Comparison of ENCODE assay signal across 9 cellular contexts in genomic region chr3:126356373-126357298, GRCh38. TPM values are rescaled to one million over a fixed set of nuclear protein-coding genes. Genes with fewer than 3 reads are reported as not detected.
DNase-seq lines count a peak whose midpoint lies in the region; ATAC-seq, FAIRE-seq and TF ChIP-seq lines count a peak whose summit lies in the region.
"Had no signal": no experiment of that assay in that cellular context is flagged by ENCODE, and none has a peak within 500 bp of the region (broad histone marks: within the 10 kb centered on the region; RNA-seq: fewer than 3 reads in every experiment).

No MANE protein-coding gene starts in this region.

- FAIRE-seq in endothelial cell of umbilical vein (lab: Jason Lieb, UNC): peak; percentile 46

- peak overlapping the region in 2 of 3 experiments; percentile 42 to 55 for H3K4me3 ChIP-seq in endothelial cell of umbilical vein (replicated peaks in 1 of 3; ENCODE audit: insufficient read depth in 1 of 3, low read depth in 1 of 3, low read length in 3 of 3)

- ATAC-seq in GM18519 (IDR thresholded peaks at IDR 0.05; ENCODE audit: low FRiP score, unreplicated experiment) (no peak), GM19324 (IDR thresholded peaks at IDR 0.05; ENCODE audit: low FRiP score, unreplicated experiment) (no peak)

- CTCF ChIA-PET in RWPE1 (lab: Yijun Ruan, JAX): no interaction called here
- CTCF ChIA-PET in endothelial cell of umbilical vein (lab: Charles Lee): interaction anchor here (0.8 to 1.6 kb wide), 5 partner anchors 32 to 427 kb away, joined by 3 to 4 read pairs (median 4); no protein-coding TSS in a partner anchor

- H4K20me1 ChIP-seq in endothelial cell of umbilical vein (replicated peaks; ENCODE audit: control insufficient read depth, extremely low read depth, insufficient read depth, low read length): no peaks in the 10 kb centered on the region

- H3K9me3 ChIP-seq in endothelial cell of umbilical vein (replicated peaks; ENCODE audit: control insufficient read depth, insufficient read depth, low read length): no peaks in the 10 kb centered on the region

- DNase-seq in NCI-H82 (lab: John Stamatoyannopoulos, UW): peak; percentile 72
- DNase-seq in NCI-H82 treated with DMSO at 0.1 percent for 48 hours (lab: John Stamatoyannopoulos, UW; ENCODE audit: unreplicated experiment): no peak
- DNase-seq in RWPE1 (ENCODE audit: low spot score): no peak
- peak; percentile 5 for DNase-seq in endothelial cell of umbilical vein (ENCODE audit: low read depth, low spot score)
- peak; percentile 11 for DNase-seq in myocyte (ENCODE audit: low read depth)
- no peak for DNase-seq in mesenteric fat pad (ENCODE audit: low spot score)
- DNase-seq: DND-41 had no signal

- H3K27me3 ChIP-seq in endothelial cell of umbilical vein (ENCODE audit: control insufficient read depth in 2 of 2, insufficient read depth in 2 of 2, low read length in 2 of 2): peaks cover 14 to 27% of the 10 kb centered on the region in 2 experiments

- dilution Hi-C loops in endothelial cell of umbilical vein (cut with MboI; ENCODE audit: extremely low pct_ligation_motif_present, low sequenced_read_pairs): no loop called here

- BruUV-seq in endothelial cell of umbilical vein (replicated peaks; lab: Mats Ljungman, UMichigan): no TSS peak

- H3K79me2 ChIP-seq in endothelial cell of umbilical vein (ENCODE audit: control insufficient read depth, insufficient read depth, low read length): no peaks in the 10 kb centered on the region

- peak overlapping the region; percentile 39 for H3K4me2 ChIP-seq in endothelial cell of umbilical vein (ENCODE audit: insufficient read depth, low read length)

- H3K9me1 ChIP-seq in endothelial cell of umbilical vein (replicated peaks; ENCODE audit: control insufficient read depth, extremely low read depth, insufficient read depth, low read length): no peaks in the 10 kb centered on the region

- TF ChIP-seq CTCF in RWPE1 (conservative IDR thresholded peaks at IDR 0.05; ENCODE audit: low read depth) (no peak), endothelial cell of umbilical vein (IDR thresholded peaks at IDR 0.05; ENCODE audit: extremely low read depth in 1 of 2, insufficient read depth in 1 of 2, low read depth in 1 of 2, low read length in 2 of 2) (no peak)

- peaks cover 12% of the 10 kb centered on the region for H3K4me1 ChIP-seq in endothelial cell of umbilical vein (ENCODE audit: control insufficient read depth, extremely low read depth, insufficient read depth, low read length)

- peak overlapping the region; percentile 34 for H3K9ac ChIP-seq in endothelial cell of umbilical vein (replicated peaks; ENCODE audit: extremely low read depth, insufficient read depth, low read length)

- H3K36me3 ChIP-seq in endothelial cell of umbilical vein (ENCODE audit: control insufficient read depth in 2 of 2, extremely low read depth in 1 of 2, insufficient read depth in 2 of 2, low read length in 2 of 2): peaks cover 0 to 4% of the 10 kb centered on the region in 2 experiments

- intact Hi-C loops in endothelial cell of umbilical vein (cut with micrococcal nuclease): loop anchor here (1.0 to 5.0 kb wide), 5 partner anchors 33 to 274 kb away; partner anchors contain the start of gene SLC41A3

- peak overlapping the region; percentile 81 for H2AFZ ChIP-seq in endothelial cell of umbilical vein (ENCODE audit: low read depth, low read length)

- POLR2A ChIA-PET in RWPE1 (lab: Yijun Ruan, JAX; ENCODE audit: low non-redundant PET): no interaction called here
- POLR2A ChIA-PET in endothelial cell of umbilical vein (lab: Charles Lee): no interaction called here

- TF ChIP-seq POLR2A in endothelial cell of umbilical vein (IDR thresholded peaks at IDR 0.05; ENCODE audit: low read depth, low read length): no peak

- H3K27ac ChIP-seq in RWPE1 (peak overlapping the region; percentile 60), endothelial cell of umbilical vein (ENCODE audit: insufficient read depth, low read depth, low read length) (no peak overlapping the region)

TF ChIP-seq in endothelial cell of umbilical vein, 7 proteins besides CTCF, POLR2A, EP300 and RAD21:
- peak; percentile 47 for TF ChIP-seq EZH2 (IDR thresholded peaks at IDR 0.05; ENCODE audit: borderline replicate concordance, low read depth, low read length, severe bottlenecking)
- TF ChIP-seq MYC (IDR thresholded peaks at IDR 0.05; ENCODE audit: low read depth, low read length): no peak

RNA-seq across cellular contexts. Expression of gene KLF15, which starts 0.6 kb away (rescaled TPM):
- total RNA-seq in endothelial cell of umbilical vein (1.4 and 3.0 TPM in 2 replicates), myocyte (1.2 and 1.5 TPM in 2 replicates), mesenteric fat pad (53.8 TPM)
- 2.2 and 2.8 TPM in 2 replicates for polyA plus RNA-seq in endothelial cell of umbilical vein
- polyA plus RNA-seq in endothelial cell of umbilical vein (2011; cell fraction: cytosol; rRNA removed): 1.5 and 2.1 TPM in 2 replicates
- 2.1 and 3.0 TPM in 2 replicates for polyA plus RNA-seq in endothelial cell of umbilical vein (2011; cell fraction: nucleus; rRNA removed)
- 0.39 and 1.2 TPM in 2 replicates for polyA plus RNA-seq in endothelial cell of umbilical vein (2012)
- 1.5 and 4.7 TPM in 2 replicates for polyA minus RNA-seq in endothelial cell of umbilical vein
- not detected for polyA minus RNA-seq in endothelial cell of umbilical vein (2011; cell fraction: cytosol; rRNA and poly(A)+ RNA removed)
- polyA minus RNA-seq in endothelial cell of umbilical vein (2011; cell fraction: nucleus; rRNA and poly(A)+ RNA removed): 2.7 and 4.0 TPM in 2 replicates
- polyA plus RNA-seq in myocyte (2012): 0.14 TPM

RNA-seq across cellular contexts. Expression of gene CFAP100, which starts 38.1 kb away (rescaled TPM):
- total RNA-seq in endothelial cell of umbilical vein (not detected in 2 replicates), myocyte (not detected in 2 replicates), mesenteric fat pad (not detected)
- polyA plus RNA-seq in endothelial cell of umbilical vein: not detected in 2 replicates
- not detected in 2 replicates for polyA plus RNA-seq in endothelial cell of umbilical vein (2011; cell fraction: cytosol; rRNA removed)
- not detected in 2 replicates for polyA plus RNA-seq in endothelial cell of umbilical vein (2011; cell fraction: nucleus; rRNA removed)
- polyA plus RNA-seq in endothelial cell of umbilical vein (2012): not detected in 2 replicates
- not detected in 2 replicates for polyA minus RNA-seq in endothelial cell of umbilical vein
- not detected for polyA minus RNA-seq in endothelial cell of umbilical vein (2011; cell fraction: cytosol; rRNA and poly(A)+ RNA removed)
- polyA minus RNA-seq in endothelial cell of umbilical vein (2011; cell fraction: nucleus; rRNA and poly(A)+ RNA removed): not detected in 2 replicates
- not detected for polyA plus RNA-seq in myocyte (2012)

Comparison
In these comparisons a context has a peak if more than half of its experiments do, and no peak if none do; other contexts are left out.
1. DNase-seq: peak in NCI-H82 (single experiment), endothelial cell of umbilical vein (single experiment) and myocyte (single experiment); none in NCI-H82 treated with DMSO at 0.1 percent for 48 hours (single experiment), RWPE1 (single experiment) and mesenteric fat pad (single experiment).
2. RNA of gene KLF15, which starts 0.6 kb away (total RNA-seq): 53.8 TPM in mesenteric fat pad (single experiment); 1.4 to 3.0 TPM in endothelial cell of umbilical vein and 1.2 to 1.5 TPM in myocyte; every median in the first group is over 10 times any median in the second.